ENCODE assay signal across 16 cellular contexts in genomic region chr5:69512740-69513260, GRCh38. TPM values are rescaled to one million over a fixed set of nuclear protein-coding genes. Genes with fewer than 3 reads are reported as not detected.
DNase-seq lines count a peak whose midpoint lies in the region; ATAC-seq and TF ChIP-seq lines count a peak whose summit lies in the region.
"Had no signal": no experiment of that assay in that cellular context is flagged by ENCODE, and none has a peak within 500 bp of the region (broad histone marks: within the 10 kb centered on the region; RNA-seq: fewer than 3 reads in every experiment).

No MANE protein-coding gene starts in this region.

- intact Hi-C loops in PC-3 (cut with micrococcal nuclease): no loop called here
- intact Hi-C loops in posterior cingulate gyrus (cut with DNase I): no loop called here

- H3K4me3 ChIP-seq in PC-3 (ENCODE audit: low read length) (peak overlapping the region; percentile 36; the same call in 1 of the 2 replicates), endodermal cell (ENCODE audit: low read length) (no peak overlapping the region), mesenchymal stem cell (ENCODE audit: insufficient read depth in 1 of 2, low read depth in 1 of 2, low read length in 2 of 2) (no peak overlapping the region)

- peaks cover 14% of the 10 kb centered on the region; the same call in 1 of the 2 replicates for H3K36me3 ChIP-seq in PC-3 (ENCODE audit: low read depth, low read length)
- H3K36me3 ChIP-seq in endodermal cell (ENCODE audit: control insufficient read depth, insufficient read depth, low read length): peaks cover 55% of the 10 kb centered on the region
- peaks cover 0 to 3% of the 10 kb centered on the region in 2 experiments for H3K36me3 ChIP-seq in mesenchymal stem cell (ENCODE audit: control insufficient read depth in 1 of 2, insufficient read depth in 2 of 2, low read depth in 1 of 2, low read length in 2 of 2)

- no peak overlapping the region for H2AK5ac ChIP-seq in mesenchymal stem cell (ENCODE audit: low read length, severe bottlenecking)

- H2BK120ac ChIP-seq in mesenchymal stem cell (ENCODE audit: low read depth, low read length): no peak overlapping the region

- peak overlapping the region; percentile 13 for H3K27ac Mint-ChIP-seq in endodermal cell
- H3K27ac Mint-ChIP-seq: CD4-positive, alpha-beta T cell; natural killer cell treated with Interleukin-12 subunit alpha and Interleukin-12 subunit beta and Interleukin-15 and Interleukin-18, amount 100 ng/mL, for 72 hours had no signal

- no peaks in the 10 kb centered on the region for H3K27me3 Mint-ChIP-seq in endodermal cell (ENCODE audit: insufficient read depth)
- H3K27me3 Mint-ChIP-seq: CD4-positive, alpha-beta T cell; natural killer cell treated with Interleukin-12 subunit alpha and Interleukin-12 subunit beta and Interleukin-15 and Interleukin-18, amount 100 ng/mL, for 72 hours had no signal

- H4K8ac ChIP-seq in mesenchymal stem cell (ENCODE audit: low read length): no peak overlapping the region

- TF ChIP-seq CTCF in PC-3 (conservative IDR thresholded peaks at IDR 0.05; ENCODE audit: low read depth, low read length) (no peak), endodermal cell (conservative IDR thresholded peaks at IDR 0.05) (no peak)

- H3K79me2 ChIP-seq in PC-3 (ENCODE audit: low read length): peaks cover 19% of the 10 kb centered on the region

- H3K14ac ChIP-seq in mesenchymal stem cell (ENCODE audit: low read length in 2 of 2): no peak overlapping the region

- no peak overlapping the region for H3K18ac ChIP-seq in mesenchymal stem cell (ENCODE audit: low read depth in 1 of 2, low read length in 2 of 2)

- H3K9ac ChIP-seq in PC-3 (ENCODE audit: low read length): peak overlapping the region; percentile 42
- H3K9ac ChIP-seq in endodermal cell (ENCODE audit: extremely low read depth, low read length, poor library complexity, severe bottlenecking): no peak overlapping the region
- H3K9ac ChIP-seq in mesenchymal stem cell (ENCODE audit: low read length): no peak overlapping the region

- peaks cover 35% of the 10 kb centered on the region for H3K4me1 ChIP-seq in PC-3 (ENCODE audit: insufficient read depth, low read length)
- H3K4me1 ChIP-seq in endodermal cell (ENCODE audit: control insufficient read depth, insufficient read depth, low read length): peaks cover 13% of the 10 kb centered on the region
- no peaks in the 10 kb centered on the region for H3K4me1 ChIP-seq in mesenchymal stem cell (ENCODE audit: control insufficient read depth, insufficient read depth, low read depth, low read length)

- H2AFZ ChIP-seq in PC-3 (ENCODE audit: low read length): no peak overlapping the region
- peak overlapping the region; percentile 61 for H2AFZ ChIP-seq in mesenchymal stem cell (ENCODE audit: low read depth, low read length)

- H2BK12ac ChIP-seq in mesenchymal stem cell (ENCODE audit: low read length in 2 of 2): peak overlapping the region; percentile 11 to 31

- H2BK5ac ChIP-seq in mesenchymal stem cell (ENCODE audit: low read depth, low read length, poor library complexity, severe bottlenecking): no peak overlapping the region

- H3K36me3 Mint-ChIP-seq in endodermal cell (ENCODE audit: low read depth): peaks cover 72% of the 10 kb centered on the region
- H3K36me3 Mint-ChIP-seq: natural killer cell treated with Interleukin-12 subunit alpha and Interleukin-12 subunit beta and Interleukin-15 and Interleukin-18, amount 100 ng/mL, for 72 hours had no signal

- H3K9me3 ChIP-seq in PC-3 (ENCODE audit: low read length) (no peaks in the 10 kb centered on the region), endodermal cell (ENCODE audit: control insufficient read depth, low read length) (peaks cover 8% of the 10 kb centered on the region), mesenchymal stem cell (ENCODE audit: control insufficient read depth, low read length) (no peaks in the 10 kb centered on the region)

- no peak overlapping the region for H3K23ac ChIP-seq in mesenchymal stem cell (ENCODE audit: low read length in 2 of 2)

- H3K4me3 Mint-ChIP-seq in endodermal cell: no peak overlapping the region
- H3K4me3 Mint-ChIP-seq: CD4-positive, alpha-beta T cell; natural killer cell treated with Interleukin-12 subunit alpha and Interleukin-12 subunit beta and Interleukin-15 and Interleukin-18, amount 100 ng/mL, for 72 hours had no signal

- CTCF ChIA-PET in PC-3 (lab: Charles Lee): no interaction called here

- no TSS peak for BruUV-seq in PC-3 (replicated peaks; lab: Mats Ljungman, UMichigan)

- no peaks in the 10 kb centered on the region for H3K9me2 ChIP-seq in PC-3 (replicated peaks; ENCODE audit: low read length)

- no peak overlapping the region for H4K91ac ChIP-seq in mesenchymal stem cell (ENCODE audit: low read length)

- H3K4ac ChIP-seq in mesenchymal stem cell (ENCODE audit: low read depth in 1 of 2, low read length in 2 of 2): no peak overlapping the region

- no peaks in the 10 kb centered on the region for H4K20me1 ChIP-seq in PC-3 (ENCODE audit: low read length)

- H3K4me1 Mint-ChIP-seq in endodermal cell: peaks cover 23% of the 10 kb centered on the region

- H3K27me3 ChIP-seq in PC-3 (ENCODE audit: low read length) (no peaks in the 10 kb centered on the region), endodermal cell (ENCODE audit: control insufficient read depth, insufficient read depth, low read length, poor library complexity, severe bottlenecking) (no peaks in the 10 kb centered on the region), mesenchymal stem cell (ENCODE audit: control insufficient read depth in 1 of 2, insufficient read depth in 1 of 2, low read length in 2 of 2) (no peaks in the 10 kb centered on the region)

- ATAC-seq in PC-3 (peak; percentile 79), GM21717 (IDR thresholded peaks at IDR 0.05; ENCODE audit: unreplicated experiment) (no peak)
- ATAC-seq: natural killer cell treated with Interleukin-12 subunit alpha and Interleukin-12 subunit beta and Interleukin-15 and Interleukin-18, amount 100 ng/mL, for 72 hours had no signal

- POLR2A ChIA-PET in PC-3 (lab: Charles Lee; ENCODE audit: unreplicated experiment): no interaction called here

- no peak overlapping the region for H2BK15ac ChIP-seq in mesenchymal stem cell (ENCODE audit: low read depth, poor library complexity, severe bottlenecking)

- H3K9me3 Mint-ChIP-seq in endodermal cell: peaks cover 20% of the 10 kb centered on the region
- H3K9me3 Mint-ChIP-seq: CD4-positive, alpha-beta T cell; natural killer cell treated with Interleukin-12 subunit alpha and Interleukin-12 subunit beta and Interleukin-15 and Interleukin-18, amount 100 ng/mL, for 72 hours had no signal

- 97 to 100% methylated on average over 1 to 2 of the region's 2 CpGs for WGBS in endodermal cell (ENCODE audit: insufficient coverage in 1 of 2, insufficient read length in 1 of 2), 2 experiments
- WGBS in mesenchymal stem cell: 40% methylated on average over 2 of the region's 2 CpGs

- H3K27ac ChIP-seq in PC-3 (ENCODE audit: low read length) (peak overlapping the region; percentile 93), endodermal cell (ENCODE audit: low read depth, low read length) (no peak overlapping the region), mesenchymal stem cell (ENCODE audit: low read length, poor library complexity, severe bottlenecking) (peak overlapping the region; percentile 76)

- peak overlapping the region; percentile 69 for H3K4me2 ChIP-seq in PC-3 (ENCODE audit: low read length)
- no peak overlapping the region for H3K4me2 ChIP-seq in mesenchymal stem cell (ENCODE audit: low read length, poor library complexity, severe bottlenecking)

- no peaks in the 10 kb centered on the region for H3K79me1 ChIP-seq in mesenchymal stem cell (replicated peaks; ENCODE audit: low read length, poor library complexity, severe bottlenecking)

- H3F3A ChIP-seq in PC-3 (ENCODE audit: low read length, unreplicated experiment): peaks cover 13% of the 10 kb centered on the region

- DNase-seq in AG20443 (ENCODE audit: low spot score): peak; percentile 18
- peak; percentile 71 for DNase-seq in PC-3
- DNase-seq in endodermal cell: no peak
- DNase-seq in mesenchymal stem cell: peak; percentile 58
- no peak for DNase-seq in activated CD8-positive, alpha-beta memory T cell treated with anti-CD3 and anti-CD28 coated beads, Interleukin-2, amount 50 U/mL, for 4 hours
- DNase-seq in ureter (ENCODE audit: low spot score): no peak
- DNase-seq in posterior cingulate gyrus: no peak
- DNase-seq: activated CD4-positive, alpha-beta T cell treated with anti-CD3 and anti-CD28 coated beads for 4 hours; activated gamma-delta T cell; CD4-positive, alpha-beta T cell; effector CD8-positive, alpha-beta T cell; NCI-H1048; NCI-H526 treated with DMSO at 0.1 percent for 48 hours; stimulated activated naive CD4-positive, alpha-beta T cell treated with Interleukin-2 at 50 U/mL for 16 hours had no signal

RNA-seq across cellular contexts. Expression of gene OCLN, which starts 20.2 kb away (rescaled TPM):
- 35.4 and 45.2 TPM in 2 replicates for total RNA-seq in PC-3 (2014; rRNA removed)
- 100 to 1,000 TPM; 117 to 124 TPM for total RNA-seq in endodermal cell
- polyA plus RNA-seq in endodermal cell (2013, experiment 1 of 2): 22.9 TPM
- polyA plus RNA-seq in endodermal cell (2013, experiment 2 of 2): 22.1 TPM
- 1.1 TPM for polyA plus RNA-seq in mesenchymal stem cell (2013, experiment 1 of 2)
- polyA plus RNA-seq in mesenchymal stem cell (2013, experiment 2 of 2): 1.4 TPM
- total RNA-seq in ureter: 52.8 TPM

RNA-seq across cellular contexts. Expression of gene GTF2H2C, which starts 47.2 kb away (rescaled TPM):
- total RNA-seq in PC-3 (2014; rRNA removed): 14.0 and 15.4 TPM in 2 replicates
- total RNA-seq in endodermal cell: 10 to 100 TPM; 47.9 to 48.5 TPM
- polyA plus RNA-seq in endodermal cell (2013, experiment 1 of 2): 40.9 TPM
- polyA plus RNA-seq in endodermal cell (2013, experiment 2 of 2): 41.6 TPM
- 15.0 TPM for polyA plus RNA-seq in mesenchymal stem cell (2013, experiment 1 of 2)
- polyA plus RNA-seq in mesenchymal stem cell (2013, experiment 2 of 2): 16.4 TPM
- 39.3 TPM for total RNA-seq in ureter

Comparison
In these comparisons a context has a peak if more than half of its experiments do, and no peak if none do; other contexts are left out.
1. DNase-seq: peak in AG20443 (single experiment), PC-3 (single experiment) and mesenchymal stem cell (single experiment); none in endodermal cell (single experiment), activated CD8-positive, alpha-beta memory T cell treated with anti-CD3 and anti-CD28 coated beads, Interleukin-2, amount 50 U/mL, for 4 hours (single experiment), ureter (single experiment) and posterior cingulate gyrus (0 of 10).